ENCODE assay signal across 8 cellular contexts in the genomic region with DNA sequence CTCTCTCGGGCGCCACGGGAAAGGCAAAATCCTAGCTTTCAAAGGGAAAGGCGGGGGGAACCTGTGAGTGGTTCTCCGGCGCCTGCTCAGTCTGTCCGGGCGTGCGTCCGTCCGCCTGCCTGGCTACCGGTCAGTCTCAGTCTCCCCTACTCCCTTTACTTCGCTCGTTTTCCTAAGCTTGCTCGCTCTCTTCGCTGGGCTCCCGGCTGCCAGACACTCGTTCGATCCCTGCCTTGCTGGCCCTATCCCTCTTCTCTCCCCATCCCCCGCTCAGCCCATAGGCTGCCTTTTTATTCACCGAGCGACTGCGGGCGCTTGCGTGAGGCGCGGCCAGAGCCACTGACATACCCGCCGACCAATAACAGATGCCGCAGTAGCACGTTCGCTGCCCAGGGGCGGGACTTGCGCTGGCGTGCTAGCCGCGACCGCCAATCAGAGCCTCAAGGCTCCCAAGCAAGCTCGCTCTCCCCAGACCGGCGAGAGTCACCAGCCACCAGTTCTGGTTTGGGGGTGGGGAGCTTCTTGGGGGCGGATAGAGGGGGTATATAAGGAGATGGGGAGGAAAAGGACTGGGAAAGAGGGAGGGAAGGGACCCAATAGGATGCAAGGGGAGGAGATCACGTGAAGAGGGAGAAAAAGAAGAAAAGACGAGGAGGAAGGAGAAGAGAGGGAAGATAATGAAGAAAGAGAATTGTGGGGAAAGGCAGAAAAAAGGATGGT. TPM values are rescaled to one million over a fixed set of nuclear protein-coding genes. Genes with fewer than 3 reads are reported as not detected.
DNase-seq lines count a peak whose midpoint lies in the region; ATAC-seq and TF ChIP-seq lines count a peak whose summit lies in the region.

No MANE protein-coding gene starts in this region.

- no peaks in the 10 kb centered on the region for H3F3A ChIP-seq in SU-DHL-6 (ENCODE audit: insufficient read depth)

- peak overlapping the region; percentile 94 for H3K4me2 ChIP-seq in SU-DHL-6 (ENCODE audit: low read depth, low read length, poor library complexity, severe bottlenecking)

- H3K36me3 Mint-ChIP-seq in activated naive CD8-positive, alpha-beta T cell treated with anti-CD3 and anti-CD28 coated beads, Interleukin-2, amount 50 U/mL, for 24 hours (ENCODE audit: low read depth) = no peaks in the 10 kb centered on the region

- H4K20me1 ChIP-seq in SU-DHL-6 (ENCODE audit: low read depth, low read length) = no peaks in the 10 kb centered on the region

- TF ChIP-seq CTCF in SU-DHL-6 (IDR thresholded peaks at IDR 0.05; ENCODE audit: insufficient read depth, low read length, poor library complexity, severe bottlenecking) (no peak), ovary (IDR thresholded peaks at IDR 0.05) (no peak), thyroid gland (IDR thresholded peaks at IDR 0.05) (no peak)

- H3K4me3 ChIP-seq in SU-DHL-6 (ENCODE audit: insufficient read depth, low read length, poor library complexity, severe bottlenecking) (peak overlapping the region; percentile 88), ovary (peak overlapping the region; percentile 48), thyroid gland (replicated peaks in 1 of 3) (peak overlapping the region in 2 of 3 donors; percentile 38 to 73)

- H3K27ac Mint-ChIP-seq in activated naive CD8-positive, alpha-beta T cell treated with anti-CD3 and anti-CD28 coated beads, Interleukin-2, amount 50 U/mL, for 24 hours = peak overlapping the region; percentile 97

- no peaks in the 10 kb centered on the region for H3K27me3 ChIP-seq in SU-DHL-6 (ENCODE audit: low read length)
- no peaks in the 10 kb centered on the region for H3K27me3 ChIP-seq in ovary
- H3K27me3 ChIP-seq in thyroid gland = no peaks in the 10 kb centered on the region

- H3K79me2 ChIP-seq in SU-DHL-6 (ENCODE audit: insufficient read depth, low read length) = peaks cover 43% of the 10 kb centered on the region

- peak overlapping the region; percentile 82 for H2AFZ ChIP-seq in SU-DHL-6 (ENCODE audit: low read depth, low read length, severe bottlenecking)

- TF ChIP-seq EP300 in ovary (IDR thresholded peaks at IDR 0.05) = no peak

- WGBS in ovary, 3 donors = 31 to 39% (median 35%) methylated on average over 44 of the region's 44 CpGs
- WGBS in thyroid gland, 2 donors = 0 to 6% methylated on average over 3 to 23 of the region's 44 CpGs

- H3K9me3 ChIP-seq in SU-DHL-6 (ENCODE audit: insufficient read depth, low read length) (no peaks in the 10 kb centered on the region), ovary (no peaks in the 10 kb centered on the region), thyroid gland (no peaks in the 10 kb centered on the region)

- no peaks in the 10 kb centered on the region for H3K27me3 Mint-ChIP-seq in activated naive CD8-positive, alpha-beta T cell treated with anti-CD3 and anti-CD28 coated beads, Interleukin-2, amount 50 U/mL, for 24 hours

- peak overlapping the region; percentile 94 for H3K9ac ChIP-seq in SU-DHL-6 (ENCODE audit: low read length)

- no peaks in the 10 kb centered on the region for H3K9me2 ChIP-seq in SU-DHL-6 (replicated peaks; ENCODE audit: insufficient read depth, low read length)

- H3K36me3 ChIP-seq in SU-DHL-6 (ENCODE audit: low read length) (no peaks in the 10 kb centered on the region), ovary (no peaks in the 10 kb centered on the region), thyroid gland (no peaks in the 10 kb centered on the region)

- H3K4me1 Mint-ChIP-seq in activated naive CD8-positive, alpha-beta T cell treated with anti-CD3 and anti-CD28 coated beads, Interleukin-2, amount 50 U/mL, for 24 hours = peaks cover 47% of the 10 kb centered on the region

- TF ChIP-seq POLR2A in GM10847 (IDR thresholded peaks at IDR 0.05; ENCODE audit: extremely low read depth, insufficient read length) = peak; percentile 69
- TF ChIP-seq POLR2A in ovary (IDR thresholded peaks at IDR 0.05) = peak; percentile 52
- TF ChIP-seq POLR2A in thyroid gland (IDR thresholded peaks at IDR 0.05) = peak in 1 of 2 donors; percentile 82

- peak; percentile 68 for DNase-seq in NCI-H128 (lab: John Stamatoyannopoulos, UW; ENCODE audit: unreplicated experiment)
- DNase-seq in activated naive CD8-positive, alpha-beta T cell treated with anti-CD3 and anti-CD28 coated beads, Interleukin-2, amount 50 U/mL, for 24 hours = peak; percentile 81
- peak; percentile 95 for DNase-seq in Right ventricle myocardium superior
- peak; percentile 86 to 91 (median 89) for DNase-seq in ovary
- peak; percentile 91 to 92 for DNase-seq in thyroid gland

- no peaks in the 10 kb centered on the region for H3K9me3 Mint-ChIP-seq in activated naive CD8-positive, alpha-beta T cell treated with anti-CD3 and anti-CD28 coated beads, Interleukin-2, amount 50 U/mL, for 24 hours

- ATAC-seq in HG02642 (IDR thresholded peaks at IDR 0.05; ENCODE audit: poor library complexity, unreplicated experiment) (peak; percentile 98), Right ventricle myocardium superior (ENCODE audit: poor library complexity) (peak; percentile 98)
- ATAC-seq in activated naive CD8-positive, alpha-beta T cell treated with anti-CD3 and anti-CD28 coated beads, Interleukin-2, amount 50 U/mL, for 24 hours = peak; percentile 96

- peaks cover 9% of the 10 kb centered on the region for H3K4me1 ChIP-seq in ovary (ENCODE audit: insufficient read depth)
- peaks cover 0 to 3% of the 10 kb centered on the region in 2 donors for H3K4me1 ChIP-seq in thyroid gland

- H3K27ac ChIP-seq in SU-DHL-6 (ENCODE audit: low read depth, low read length) = peak overlapping the region; percentile 79
- H3K27ac ChIP-seq in ovary = peak overlapping the region; percentile 68 to 80
- H3K27ac ChIP-seq in thyroid gland = peak overlapping the region; percentile 66 to 89 (median 80)

- peak overlapping the region; percentile 95 for H3K4me3 Mint-ChIP-seq in activated naive CD8-positive, alpha-beta T cell treated with anti-CD3 and anti-CD28 coated beads, Interleukin-2, amount 50 U/mL, for 24 hours

- intact Hi-C loops in Right ventricle myocardium superior (cut with DNase I) (loop anchor here (5.0 kb wide), 1 partner anchor 43 kb away; no protein-coding TSS in a partner anchor), ovary (cut with DNase I) (no loop called here), thyroid gland (cut with DNase I) (no loop called here)

RNA-seq across cellular contexts. Expression of gene ARHGEF9, which starts 30.0 kb away (rescaled TPM):
- total RNA-seq in Right ventricle myocardium superior = 34.7 TPM
- total RNA-seq in ovary = 10 to 100 TPM; 19.1 to 32.2 (median 24.1) TPM
- polyA plus RNA-seq in ovary = 10 to 100 TPM; 13.4 to 28.8 TPM
- total RNA-seq in thyroid gland = 10 to 100 TPM; 20.2 to 27.0 (median 25.0) TPM

Comparison
In these comparisons a context has a peak if more than half of its experiments do, and no peak if none do; other contexts are left out.
1. Peak in every context shown above with its lines: DNase-seq, ATAC-seq, H3K4me3 ChIP-seq and H3K27ac ChIP-seq.